In genomic region chr7:137996386-137996851, GRCh38 we compare ENCODE assay signal across 9 cellular contexts. TPM values are rescaled to one million over a fixed set of nuclear protein-coding genes. Genes with fewer than 3 reads are reported as not detected.
DNase-seq lines count a peak whose midpoint lies in the region; ATAC-seq and TF ChIP-seq lines count a peak whose summit lies in the region.
"Had no signal": no experiment of that assay in that cellular context is flagged by ENCODE, and none has a peak within 500 bp of the region (broad histone marks: within the 10 kb centered on the region; RNA-seq: fewer than 3 reads in every experiment).

No MANE protein-coding gene starts in this region.

- POLR2A ChIA-PET in CD4-positive, alpha-beta memory T cell (lab: Charles Lee; ENCODE audit: partially characterized antibody): no interaction called here

- intact Hi-C loops in CD4-positive, alpha-beta memory T cell (cut with micrococcal nuclease): no loop called here
- intact Hi-C loops in natural killer cell (cut with micrococcal nuclease): no loop called here

- no peaks in the 10 kb centered on the region for H3K27me3 ChIP-seq in CD4-positive, alpha-beta memory T cell (ENCODE audit: insufficient read depth, low read length)

- no peaks in the 10 kb centered on the region for H3K36me3 ChIP-seq in CD4-positive, alpha-beta memory T cell (ENCODE audit: insufficient read depth, low read length)

- H3K9me3 ChIP-seq in CD4-positive, alpha-beta memory T cell (ENCODE audit: control insufficient read depth in 1 of 2, low read length in 2 of 2): no peaks in the 10 kb centered on the region

- CTCF ChIA-PET in CD4-positive, alpha-beta memory T cell (lab: Charles Lee; ENCODE audit: partially characterized antibody): interaction anchor here (1.7 kb wide), 1 partner anchor 22 kb away, joined by 3 read pairs; no protein-coding TSS in a partner anchor

- TF ChIP-seq POLR2A in NB4 (IDR thresholded peaks at IDR 0.05; ENCODE audit: extremely low read depth, insufficient read length): no peak

- H3K36me3 Mint-ChIP-seq in CD4-positive, alpha-beta memory T cell: peaks cover 7 to 26% of the 10 kb centered on the region in 2 donors
- H3K36me3 Mint-ChIP-seq in natural killer cell: no peaks in the 10 kb centered on the region

- TF ChIP-seq CTCF in NB4 (IDR thresholded peaks at IDR 0.05; ENCODE audit: low read depth, low read length) (no peak), natural killer cell (IDR thresholded peaks at IDR 0.05) (no peak)

- H3K4me1 ChIP-seq in CD4-positive, alpha-beta memory T cell (ENCODE audit: insufficient read depth, low read length): peaks cover 60% of the 10 kb centered on the region

- H3K4me1 Mint-ChIP-seq in CD4-positive, alpha-beta memory T cell: peaks cover 45 to 85% (median 63%) of the 10 kb centered on the region in 4 donors
- peaks cover 67 to 68% of the 10 kb centered on the region in 2 donors for H3K4me1 Mint-ChIP-seq in natural killer cell

- H3K9me3 Mint-ChIP-seq in CD4-positive, alpha-beta memory T cell: peaks cover 0 to 2% (median 0%) of the 10 kb centered on the region in 8 donors
- no peaks in the 10 kb centered on the region for H3K9me3 Mint-ChIP-seq in natural killer cell

- H3K4me3 ChIP-seq in CD4-positive, alpha-beta memory T cell (ENCODE audit: low read length in 2 of 2): no peak overlapping the region
- H3K4me3 ChIP-seq in NB4 (ENCODE audit: low read depth, low read length): peak overlapping the region; percentile 27

- no peaks in the 10 kb centered on the region for H3K27me3 Mint-ChIP-seq in CD4-positive, alpha-beta memory T cell
- H3K27me3 Mint-ChIP-seq in natural killer cell (ENCODE audit: low read depth in 2 of 2): no peaks in the 10 kb centered on the region

- peak overlapping the region in 7 of 8 donors; percentile 3 to 70 (median 48) for H3K4me3 Mint-ChIP-seq in CD4-positive, alpha-beta memory T cell
- H3K4me3 Mint-ChIP-seq in natural killer cell: no peak overlapping the region

- H3K27ac Mint-ChIP-seq in CD4-positive, alpha-beta memory T cell: peak overlapping the region in 6 of 7 donors; percentile 12 to 79 (median 68)
- H3K27ac Mint-ChIP-seq in natural killer cell: peak overlapping the region; percentile 33 to 35

- H3K27ac ChIP-seq in CD4-positive, alpha-beta memory T cell (ENCODE audit: low read depth, low read length): no peak overlapping the region

- peak in 1 of 5 donors; percentile 38 for DNase-seq in CD4-positive, alpha-beta memory T cell
- DNase-seq in NB4 (ENCODE audit: low read depth): peak; percentile 83
- DNase-seq in cerebellum (ENCODE audit: low spot score): peak; percentile 72
- DNase-seq in natural killer cell: no peak
- DNase-seq: activated gamma-delta T cell had no signal

- no peak for ATAC-seq in natural killer cell
- ATAC-seq in HG02759 (IDR thresholded peaks at IDR 0.05; ENCODE audit: unreplicated experiment): no peak
- ATAC-seq in HG02623 (IDR thresholded peaks at IDR 0.05; ENCODE audit: unreplicated experiment): no peak
- ATAC-seq in HG02571 (IDR thresholded peaks at IDR 0.05; ENCODE audit: unreplicated experiment): no peak
- no peak for ATAC-seq in GM21423 (IDR thresholded peaks at IDR 0.05; ENCODE audit: unreplicated experiment)

RNA-seq across cellular contexts. Expression of gene CREB3L2, which starts 5.5 kb away (rescaled TPM):
- total RNA-seq in CD4-positive, alpha-beta memory T cell: 10 to 100 TPM; 39.3 to 41.3 TPM
- 10 to 100 TPM in 1 of 2 donors, 1 to 10 TPM in 1; 6.8 to 17.4 TPM for polyA plus RNA-seq in CD4-positive, alpha-beta memory T cell
- total RNA-seq in cerebellum: 6.6 TPM
- total RNA-seq in natural killer cell: 10 to 100 TPM; 45.9 to 54.6 (median 52.5) TPM
